9 cellular contexts compared by ENCODE assay signal in the genomic region with DNA sequence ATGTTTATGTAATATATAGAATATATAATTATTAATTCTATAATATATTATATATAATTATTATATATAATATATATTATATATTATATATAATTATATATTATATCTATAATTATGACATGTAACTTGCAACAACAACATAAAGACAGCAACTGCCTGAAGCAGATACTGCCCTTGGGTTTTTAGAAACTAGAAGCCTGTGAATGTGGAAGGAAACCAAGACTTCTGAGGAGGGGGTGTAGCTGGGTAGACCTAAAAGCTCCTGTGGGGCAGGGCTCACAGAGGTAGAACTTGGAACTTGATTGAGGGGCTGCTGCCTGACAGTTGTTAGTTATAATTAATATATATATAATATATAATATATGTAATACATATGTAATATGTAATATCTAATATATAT.
"Had no signal": no experiment of that assay in that cellular context is flagged by ENCODE, and none has a peak within 500 bp of the region (broad histone marks: within the 10 kb centered on the region; RNA-seq: fewer than 3 reads in every experiment).

No MANE protein-coding gene starts in this region.

- H3K4me1 Mint-ChIP-seq: natural killer cell had no signal

- H3K9me3 Mint-ChIP-seq: activated T-helper 1 cell treated with anti-CD3 and anti-CD28 coated beads, Interleukin-12 subunit alpha, Interleukin-12 subunit beta, Interleukin-2, Interleukin-4 antibody, amounts not matched to agents 30 ng/mL and 10 ng/mL and 1 ng/mL, durations not matched to agents 14 hours and 24 hours and 36 hours had no signal

- H3K27ac Mint-ChIP-seq: activated T-helper 1 cell treated with anti-CD3 and anti-CD28 coated beads, Interleukin-12 subunit alpha, Interleukin-12 subunit beta, Interleukin-2, Interleukin-4 antibody, amounts not matched to agents 30 ng/mL and 10 ng/mL and 1 ng/mL, durations not matched to agents 14 hours and 24 hours and 36 hours; natural killer cell had no signal

- H3K4me3 Mint-ChIP-seq: activated T-helper 1 cell treated with anti-CD3 and anti-CD28 coated beads, Interleukin-12 subunit alpha, Interleukin-12 subunit beta, Interleukin-2, Interleukin-4 antibody, amounts not matched to agents 30 ng/mL and 10 ng/mL and 1 ng/mL, durations not matched to agents 14 hours and 24 hours and 36 hours; natural killer cell had no signal

- DNase-seq: activated CD8-positive, alpha-beta memory T cell treated with anti-CD3 and anti-CD28 coated beads for 24 hours; activated naive CD4-positive, alpha-beta T cell treated with Interleukin-2 at 50 U/mL for 16 hours; foreskin melanocyte; mesenchymal stem cell; natural killer cell; stimulated activated CD4-positive, alpha-beta T cell treated with anti-CD3 and anti-CD28 coated beads, Interleukin-4, amount 100 ng/mL, for 1 hour; stimulated activated naive CD4-positive, alpha-beta T cell; trophoblast cell had no signal
